ENCODE assay signal across 16 cellular contexts in the genomic region with DNA sequence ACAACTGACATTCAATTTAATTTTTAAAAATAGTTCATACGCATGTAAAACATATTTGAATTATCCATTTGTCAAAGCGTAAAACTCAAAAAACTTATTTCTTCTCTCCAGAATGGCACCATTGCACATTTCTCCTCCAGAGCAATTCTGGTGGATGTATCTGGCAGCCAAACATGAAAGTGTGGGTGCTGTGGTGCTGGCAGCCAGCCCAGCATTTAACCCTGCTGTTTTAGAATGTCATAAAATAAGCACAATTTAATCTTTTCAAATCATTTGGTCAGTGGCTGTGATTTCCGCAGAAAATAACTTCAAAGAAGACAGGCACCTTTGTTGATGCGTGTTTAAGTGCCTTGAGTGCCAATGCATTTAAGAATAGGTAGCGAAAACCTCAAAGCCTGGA.
DNase-seq lines count a peak whose midpoint lies in the region; TF ChIP-seq lines count a peak whose summit lies in the region.
"Had no signal": no experiment of that assay in that cellular context is flagged by ENCODE, and none has a peak within 500 bp of the region (broad histone marks: within the 10 kb centered on the region; RNA-seq: fewer than 3 reads in every experiment).

No MANE protein-coding gene starts in this region.

- peak; percentile 10 to 49 for DNase-seq in NCI-H2081 (lab: John Stamatoyannopoulos, UW)
- DNase-seq in NCI-H2081 treated with DMSO at 0.1 percent for 48 hours (lab: John Stamatoyannopoulos, UW), result no peak
- peak; percentile 38 for DNase-seq in Ammon's horn (ENCODE audit: low spot score)
- DNase-seq in M059J (ENCODE audit: low read depth), result peak; percentile 80
- DNase-seq in myocyte (ENCODE audit: low read depth), result peak; percentile 53
- no peak for DNase-seq in midbrain (lab: John Stamatoyannopoulos, UW)
- no peak for DNase-seq in stomach
- no peak for DNase-seq in osteoblast (ENCODE audit: insufficient read length, low spot score, missing footprints)
- DNase-seq: CD4-positive, alpha-beta T cell; DMS153; DMS79; GDM1; IMR-90 had no signal

- no peaks in the 10 kb centered on the region for H4K20me1 ChIP-seq in osteoblast (ENCODE audit: insufficient read depth, low read length)

- H3K27ac ChIP-seq in stomach (no peak overlapping the region), osteoblast (ENCODE audit: low read depth, low read length) (no peak overlapping the region)
- H3K27ac ChIP-seq: 22Rv1, C4-2B had no signal

- no peak overlapping the region for H2AFZ ChIP-seq in osteoblast (ENCODE audit: low read length)
- H2AFZ ChIP-seq: GM23338 had no signal

- no peak overlapping the region for H3K4me2 ChIP-seq in osteoblast (ENCODE audit: insufficient read depth, low read length)
- H3K4me2 ChIP-seq: GM23338 had no signal

- H3K4me3 ChIP-seq in stomach, result no peak overlapping the region
- H3K4me3 ChIP-seq in osteoblast (ENCODE audit: insufficient read depth, low read length), result no peak overlapping the region
- H3K4me3 ChIP-seq: GM23338 had no signal

- H3K79me2 ChIP-seq in osteoblast (ENCODE audit: insufficient read depth, low read length), result no peaks in the 10 kb centered on the region

- TF ChIP-seq POLR2A in stomach (IDR thresholded peaks at IDR 0.05), result no peak

- TF ChIP-seq CTCF in stomach (IDR thresholded peaks at IDR 0.05) (no peak), osteoblast (IDR thresholded peaks at IDR 0.05; ENCODE audit: extremely low read depth, low read depth, low read length) (no peak)

- H3K36me3 ChIP-seq in stomach (no peaks in the 10 kb centered on the region), osteoblast (ENCODE audit: insufficient read depth, low read length) (no peaks in the 10 kb centered on the region)

- H3K9me3 ChIP-seq in stomach (peaks cover 0 to 11% (median 4%) of the 10 kb centered on the region in 4 donors), osteoblast (ENCODE audit: low read depth, low read length) (no peaks in the 10 kb centered on the region)

- H3K4me1 ChIP-seq in stomach (no peaks in the 10 kb centered on the region), osteoblast (ENCODE audit: insufficient read depth, low read length) (no peaks in the 10 kb centered on the region)

- H3K27me3 ChIP-seq in stomach (no peaks in the 10 kb centered on the region), osteoblast (ENCODE audit: insufficient read depth, low read length) (no peaks in the 10 kb centered on the region)

- TF ChIP-seq EP300 in stomach (IDR thresholded peaks at IDR 0.05), result no peak

- 83 to 90% (median 89%) methylated on average over 5 of the region's 5 CpGs for WGBS in stomach, 5 donors

- intact Hi-C loops in stomach (cut with DNase I; ENCODE audit: low total_unique reads), result no loop called here

Comparison
In these comparisons a context has a peak if more than half of its experiments do, and no peak if none do; other contexts are left out.
1. DNase-seq: peak in NCI-H2081 (2 of 2), Ammon's horn (single experiment), M059J (single experiment) and myocyte (single experiment); none in NCI-H2081 treated with DMSO at 0.1 percent for 48 hours (single experiment), midbrain (single experiment), stomach (single experiment) and osteoblast (single experiment).